In the genomic region with DNA sequence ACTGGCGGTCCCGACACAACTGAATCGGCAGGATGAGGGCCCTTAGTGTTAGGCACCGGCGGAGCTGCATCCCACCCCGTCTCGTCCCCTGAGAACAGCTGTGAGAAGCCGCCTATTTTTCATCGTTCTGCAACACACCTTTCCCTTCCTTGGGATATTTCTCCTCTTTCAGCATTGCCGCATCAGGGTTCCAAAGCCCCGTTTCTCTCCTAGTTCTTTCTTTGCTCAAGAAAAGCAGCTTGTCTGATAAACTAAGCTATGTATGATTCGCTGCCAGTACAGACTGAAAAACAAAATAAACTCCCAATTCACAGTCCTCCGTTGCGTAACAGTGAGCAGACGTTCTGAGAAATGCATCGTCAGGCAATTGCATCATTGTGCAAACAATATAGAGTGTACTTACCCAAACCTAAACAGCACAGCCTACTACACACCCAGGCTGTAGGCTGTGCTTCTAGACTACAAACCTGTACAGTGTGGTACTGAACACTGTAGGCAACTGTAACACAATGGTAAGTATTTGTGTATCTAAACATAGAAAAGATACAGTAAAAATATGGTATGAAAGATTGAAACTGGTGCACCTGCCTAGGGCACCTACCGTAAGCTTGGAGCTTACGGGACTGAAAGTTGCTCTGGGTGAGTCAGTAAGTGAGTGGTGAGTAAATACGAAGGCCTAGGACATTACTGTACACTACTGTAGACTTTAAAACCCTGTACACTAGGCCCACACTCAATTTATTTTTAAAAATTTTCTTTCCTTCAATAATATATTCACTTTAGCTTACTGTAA, we compare ENCODE assay signal across 8 cellular contexts. TPM values are rescaled to one million over a fixed set of nuclear protein-coding genes. Genes with fewer than 3 reads are reported as not detected.
A peak's percentile ranks its signal among the peaks of the same experiment; 100 is the strongest.
DNase-seq lines count a peak whose midpoint lies in the region; ATAC-seq, FAIRE-seq and TF ChIP-seq lines count a peak whose summit lies in the region.

No MANE protein-coding gene starts in this region.

- H3K9me3 Mint-ChIP-seq in HFFc6: peaks cover 21% of the 10 kb centered on the region; the same call in 1 of the 2 replicates

- H3K27ac Mint-ChIP-seq in HFFc6: peak overlapping the region; percentile 16; the same call in 1 of the 2 replicates

- H3K27me3 ChIP-seq in fibroblast of lung (ENCODE audit: control insufficient read depth, insufficient read depth, low read length) (no peaks in the 10 kb centered on the region), parathyroid adenoma (ENCODE audit: control insufficient read depth, insufficient read depth, low read length) (no peaks in the 10 kb centered on the region)

- DNase-seq in HFFc6 (no peak), SHP77 (lab: John Stamatoyannopoulos, UW) (peak; percentile 44 to 68), fibroblast of lung (ENCODE audit: low read depth in 2 of 2) (peak; percentile 33 to 91), D721Med (ENCODE audit: insufficient read length, low spot score) (no peak), NCI-H82 (lab: John Stamatoyannopoulos, UW) (no peak), GM12892 (ENCODE audit: insufficient read length) (no peak)

- H3K4me3 ChIP-seq in fibroblast of lung (replicated peaks in 1 of 4; ENCODE audit: control extremely low read depth in 1 of 4, insufficient read depth in 1 of 4, low read depth in 3 of 4, low read length in 4 of 4): peak overlapping the region in 2 of 4 experiments; percentile 54 to 76
- no peak overlapping the region for H3K4me3 ChIP-seq in parathyroid adenoma (ENCODE audit: low read depth, low read length)

- H3K27me3 Mint-ChIP-seq in HFFc6 (ENCODE audit: insufficient read depth): peaks cover 2% of the 10 kb centered on the region

- peak overlapping the region; percentile 7 for H3K4me2 ChIP-seq in fibroblast of lung (ENCODE audit: extremely low read depth, insufficient read depth, low read length)
- no peak overlapping the region for H3K4me2 ChIP-seq in parathyroid adenoma (ENCODE audit: low read length)

- H3K36me3 Mint-ChIP-seq in HFFc6 (ENCODE audit: low read depth): no peaks in the 10 kb centered on the region

- no peaks in the 10 kb centered on the region for H3K4me1 ChIP-seq in fibroblast of lung (ENCODE audit: control insufficient read depth, extremely low read depth, insufficient read depth, low read length)
- H3K4me1 ChIP-seq in parathyroid adenoma: no peaks in the 10 kb centered on the region

- TF ChIP-seq POLR2A in GM12892 (IDR thresholded peaks at IDR 0.05; ENCODE audit: low read depth, low read length): no peak

- H3K36me3 ChIP-seq in fibroblast of lung (ENCODE audit: control insufficient read depth, insufficient read depth, low read length): no peaks in the 10 kb centered on the region
- no peaks in the 10 kb centered on the region for H3K36me3 ChIP-seq in parathyroid adenoma (ENCODE audit: control insufficient read depth, insufficient read depth, low read length)

- H3K4me3 Mint-ChIP-seq in HFFc6: peak overlapping the region; percentile 84; the same call in 1 of the 2 replicates

- FAIRE-seq in D721Med (lab: Jason Lieb, UNC) (no peak), GM12892 (lab: Jason Lieb, UNC) (no peak)

- ATAC-seq in GM18861 (IDR thresholded peaks at IDR 0.05; ENCODE audit: unreplicated experiment): no peak

- H4K20me1 ChIP-seq in fibroblast of lung (ENCODE audit: control insufficient read depth, extremely low read depth, insufficient read depth, low read length): no peaks in the 10 kb centered on the region

- TF ChIP-seq CTCF in HFFc6 (IDR thresholded peaks at IDR 0.05) (no peak), fibroblast of lung (conservative IDR thresholded peaks at IDR 0.05 in 1 of 2, IDR thresholded peaks at IDR 0.05 in 1 of 2; ENCODE audit: low read depth in 1 of 2, low read length in 2 of 2) (no peak), parathyroid adenoma (IDR thresholded peaks at IDR 0.05) (no peak), D721Med (IDR thresholded peaks at IDR 0.05; ENCODE audit: insufficient read depth, missing control alignments) (no peak)

- H2AFZ ChIP-seq in fibroblast of lung (ENCODE audit: low read length) (peak overlapping the region; percentile 20), parathyroid adenoma (peak overlapping the region; percentile 99)

- H3K4me1 Mint-ChIP-seq in HFFc6 (ENCODE audit: low read depth): peaks cover 7% of the 10 kb centered on the region; the same call in 1 of the 2 replicates

- H3K79me2 ChIP-seq in fibroblast of lung (ENCODE audit: control insufficient read depth, insufficient read depth, low read length) (no peaks in the 10 kb centered on the region), parathyroid adenoma (no peaks in the 10 kb centered on the region)

- H3K27ac ChIP-seq in fibroblast of lung (ENCODE audit: insufficient read depth, low read length): no peak overlapping the region
- no peak overlapping the region for H3K27ac ChIP-seq in parathyroid adenoma

- H3K9me3 ChIP-seq in fibroblast of lung (ENCODE audit: control insufficient read depth, insufficient read depth, low read depth, low read length): no peaks in the 10 kb centered on the region
- H3K9me3 ChIP-seq in parathyroid adenoma (ENCODE audit: control insufficient read depth, low read length): no peaks in the 10 kb centered on the region

- H3K9ac ChIP-seq in fibroblast of lung (ENCODE audit: insufficient read depth, low read length) (no peak overlapping the region), parathyroid adenoma (no peak overlapping the region)

RNA-seq across cellular contexts. Expression of a gene that starts 8.9 kb away (rescaled TPM):
- total RNA-seq in HFFc6 (2021; fragmentation: NEBNext Ultra II Directional; extraction: Animal tissue kit (Norgen Biotek cat#: 25700)): not detected
- under 0.01 and 0.17 TPM in 2 replicates for total RNA-seq in fibroblast of lung
- polyA plus RNA-seq in fibroblast of lung: 0.01 and 0.09 TPM in 2 replicates
- polyA plus RNA-seq in fibroblast of lung (2012): 0.02 and 0.08 TPM in 2 replicates
- polyA minus RNA-seq in fibroblast of lung (ENCODE audit: low replicate concordance): 0.98 TPM in 1 of 2 replicates, not detected in the other
- 0.34 TPM for polyA plus RNA-seq in GM12892 (2012; ENCODE audit: missing spikeins)

Comparison
In these comparisons a context has a peak if more than half of its experiments do, and no peak if none do; other contexts are left out.
1. DNase-seq: peak in SHP77 (2 of 2) and fibroblast of lung (2 of 2); none in HFFc6 (single experiment), D721Med (single experiment), NCI-H82 (single experiment) and GM12892 (single experiment).